Comparison of ENCODE assay signal across 9 cellular contexts in the genomic region with DNA sequence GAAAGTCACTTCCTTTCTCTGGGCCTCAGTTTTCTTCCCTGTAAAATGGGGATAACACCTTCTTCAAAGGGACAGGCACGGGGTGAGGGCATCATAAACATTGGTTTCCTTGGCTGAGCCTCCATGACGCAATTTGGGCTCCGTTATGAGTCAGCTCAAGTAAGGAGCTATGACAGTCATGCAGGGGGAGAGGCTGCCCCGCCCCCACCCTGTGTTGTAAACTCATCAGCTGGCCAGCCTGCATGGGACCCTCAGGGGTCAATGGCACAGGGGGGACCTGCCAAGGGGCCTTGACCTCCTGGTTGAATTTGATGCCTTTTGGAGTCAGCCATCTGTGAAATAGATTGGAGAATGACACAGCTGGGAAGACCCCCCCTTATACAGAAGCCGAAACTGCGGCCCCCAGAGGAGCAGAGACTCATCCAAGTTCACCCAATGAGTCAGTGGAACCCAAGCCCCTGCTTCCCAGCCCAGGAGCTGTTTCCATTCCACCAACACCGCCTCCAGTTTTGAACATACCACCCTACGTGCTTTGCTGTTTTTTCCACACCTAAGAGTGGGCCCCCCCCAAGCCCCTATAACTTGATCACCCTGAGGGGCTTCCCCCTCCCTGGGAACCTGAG. TPM values are rescaled to one million over a fixed set of nuclear protein-coding genes. Genes with fewer than 3 reads are reported as not detected.
DNase-seq lines count a peak whose midpoint lies in the region; ATAC-seq, FAIRE-seq and TF ChIP-seq lines count a peak whose summit lies in the region.
"Had no signal": no experiment of that assay in that cellular context is flagged by ENCODE, and none has a peak within 500 bp of the region (broad histone marks: within the 10 kb centered on the region; RNA-seq: fewer than 3 reads in every experiment).

No MANE protein-coding gene starts in this region.

- no peak for TF ChIP-seq CTCF in endodermal cell (conservative IDR thresholded peaks at IDR 0.05)

- DNase-seq in A172 (ENCODE audit: low spot score): peak; percentile 43
- peak; percentile 61 for DNase-seq in HTR-8/SVneo (ENCODE audit: insufficient read length, low spot score)
- peak; percentile 96 for DNase-seq in activated CD8-positive, alpha-beta memory T cell treated with anti-CD3 and anti-CD28 coated beads, Interleukin-2, amount 10 ng/mL, durations not matched to agents 7 days and 5 days
- peak in 1 of 3 donors; percentile 65 for DNase-seq in immature natural killer cell
- DNase-seq in endodermal cell: no peak
- no peak for DNase-seq in DMS153 treated with DMSO at 0.1 percent for 48 hours (lab: John Stamatoyannopoulos, UW; ENCODE audit: unreplicated experiment)
- DNase-seq in frontal cortex (ENCODE audit: low spot score in 2 of 2): no peak
- DNase-seq: Calu3 had no signal

- H3K4me3 Mint-ChIP-seq in activated CD8-positive, alpha-beta memory T cell treated with anti-CD3 and anti-CD28 coated beads, Interleukin-2, amount 10 ng/mL, durations not matched to agents 7 days and 5 days: peak overlapping the region; percentile 25
- H3K4me3 Mint-ChIP-seq in immature natural killer cell (peak overlapping the region in 2 of 5 donors; percentile 12 to 57), endodermal cell (no peak overlapping the region)

- no peaks in the 10 kb centered on the region for H3K27me3 Mint-ChIP-seq in activated CD8-positive, alpha-beta memory T cell treated with anti-CD3 and anti-CD28 coated beads, Interleukin-2, amount 10 ng/mL, durations not matched to agents 7 days and 5 days
- H3K27me3 Mint-ChIP-seq in immature natural killer cell (ENCODE audit: low read depth in 3 of 3): peaks cover 15 to 33% (median 24%) of the 10 kb centered on the region in 3 donors
- H3K27me3 Mint-ChIP-seq in endodermal cell (ENCODE audit: insufficient read depth): no peaks in the 10 kb centered on the region

- H3K36me3 ChIP-seq in endodermal cell (ENCODE audit: control insufficient read depth, insufficient read depth, low read length): no peaks in the 10 kb centered on the region

- WGBS in endodermal cell (ENCODE audit: insufficient coverage in 1 of 2, insufficient read length in 1 of 2), 2 experiments: 69 to 78% methylated on average over 5 to 8 of the region's 8 CpGs

- H3K36me3 Mint-ChIP-seq in activated CD8-positive, alpha-beta memory T cell treated with anti-CD3 and anti-CD28 coated beads, Interleukin-2, amount 10 ng/mL, durations not matched to agents 7 days and 5 days: peaks cover 30% of the 10 kb centered on the region
- peaks cover 0 to 3% (median 0%) of the 10 kb centered on the region in 3 donors for H3K36me3 Mint-ChIP-seq in immature natural killer cell
- no peaks in the 10 kb centered on the region for H3K36me3 Mint-ChIP-seq in endodermal cell (ENCODE audit: low read depth)

- H3K4me1 Mint-ChIP-seq in activated CD8-positive, alpha-beta memory T cell treated with anti-CD3 and anti-CD28 coated beads, Interleukin-2, amount 10 ng/mL, durations not matched to agents 7 days and 5 days: peaks cover 62% of the 10 kb centered on the region
- H3K4me1 Mint-ChIP-seq in immature natural killer cell (peaks cover 50 to 57% of the 10 kb centered on the region in 2 donors), endodermal cell (peaks cover 1% of the 10 kb centered on the region)

- CTCF ChIA-PET in activated CD8-positive, alpha-beta memory T cell treated with anti-CD3 and anti-CD28 coated beads, Interleukin-2, amount 10 ng/mL, durations not matched to agents 7 days and 5 days (lab: Charles Lee): interaction anchor here (0.8 to 17.9 kb wide), 12 partner anchors 8 to 132 kb away, joined by 3 to 338 read pairs (median 6); no protein-coding TSS in a partner anchor

- H3K4me1 ChIP-seq in endodermal cell (ENCODE audit: control insufficient read depth, insufficient read depth, low read length): no peaks in the 10 kb centered on the region

- H3K27ac ChIP-seq in endodermal cell (ENCODE audit: low read depth, low read length): no peak overlapping the region

- FAIRE-seq in HTR-8/SVneo (lab: Jason Lieb, UNC) (peak; percentile 51), frontal cortex (lab: Jason Lieb, UNC) (no peak)

- no peak overlapping the region for H3K4me3 ChIP-seq in endodermal cell (ENCODE audit: low read length)

- H3K27ac Mint-ChIP-seq in activated CD8-positive, alpha-beta memory T cell treated with anti-CD3 and anti-CD28 coated beads, Interleukin-2, amount 10 ng/mL, durations not matched to agents 7 days and 5 days: peak overlapping the region; percentile 92
- H3K27ac Mint-ChIP-seq in immature natural killer cell (peak overlapping the region in 5 of 6 donors; percentile 57 to 93 (median 62)), endodermal cell (no peak overlapping the region)

- no peaks in the 10 kb centered on the region for H3K9me3 Mint-ChIP-seq in activated CD8-positive, alpha-beta memory T cell treated with anti-CD3 and anti-CD28 coated beads, Interleukin-2, amount 10 ng/mL, durations not matched to agents 7 days and 5 days (ENCODE audit: low read depth)
- H3K9me3 Mint-ChIP-seq in immature natural killer cell (no peaks in the 10 kb centered on the region), endodermal cell (no peaks in the 10 kb centered on the region)

- H3K9ac ChIP-seq in endodermal cell (ENCODE audit: extremely low read depth, low read length, poor library complexity, severe bottlenecking): no peak overlapping the region

- no peaks in the 10 kb centered on the region for H3K27me3 ChIP-seq in endodermal cell (ENCODE audit: control insufficient read depth, insufficient read depth, low read length, poor library complexity, severe bottlenecking)

- peak; percentile 40 for ATAC-seq in activated CD8-positive, alpha-beta memory T cell treated with anti-CD3 and anti-CD28 coated beads, Interleukin-2, amount 10 ng/mL, durations not matched to agents 7 days and 5 days
- ATAC-seq in HG02798 (IDR thresholded peaks at IDR 0.05; ENCODE audit: poor library complexity, unreplicated experiment): no peak

- no peaks in the 10 kb centered on the region for H3K9me3 ChIP-seq in endodermal cell (ENCODE audit: control insufficient read depth, low read length)

RNA-seq across cellular contexts. Expression of a gene that starts 36.8 kb away (rescaled TPM):
- not detected in 2 replicates for total RNA-seq in A172 (2014; rRNA removed; shearing (Covaris generic))
- total RNA-seq in activated CD8-positive, alpha-beta memory T cell treated with anti-CD3 and anti-CD28 coated beads, Interleukin-2, amount 10 ng/mL, durations not matched to agents 7 days and 5 days: 100 to 1,000 TPM; 224 to 246 TPM
- polyA plus RNA-seq in immature natural killer cell: 100 to 1,000 TPM in 1 of 3 donors, 10 to 100 TPM in 2; 83.7 to 132 (median 93.2) TPM
- total RNA-seq in endodermal cell: under 1 TPM; 0.24 to 0.31 TPM
- 0.14 TPM for polyA plus RNA-seq in endodermal cell (2013, experiment 1 of 2)
- polyA plus RNA-seq in endodermal cell (2013, experiment 2 of 2): 0.17 TPM
- total RNA-seq in frontal cortex: not detected

Comparison
In these comparisons a context has a peak if more than half of its experiments do, and no peak if none do; other contexts are left out.
1. DNase-seq: peak in A172 (single experiment), HTR-8/SVneo (single experiment) and activated CD8-positive, alpha-beta memory T cell treated with anti-CD3 and anti-CD28 coated beads, Interleukin-2, amount 10 ng/mL, durations not matched to agents 7 days and 5 days (single experiment); none in endodermal cell (single experiment), DMS153 treated with DMSO at 0.1 percent for 48 hours (single experiment) and frontal cortex (0 of 2).
2. RNA of a gene that starts 36.8 kb away (total RNA-seq): 224 to 246 TPM in activated CD8-positive, alpha-beta memory T cell treated with anti-CD3 and anti-CD28 coated beads, Interleukin-2, amount 10 ng/mL, durations not matched to agents 7 days and 5 days; 0.24 to 0.31 TPM in endodermal cell, not detected in A172 and not detected in frontal cortex (single experiment); every median in the first group is over 100 times any median in the second.